ENCODE assay signal across 16 cellular contexts in the genomic region with DNA sequence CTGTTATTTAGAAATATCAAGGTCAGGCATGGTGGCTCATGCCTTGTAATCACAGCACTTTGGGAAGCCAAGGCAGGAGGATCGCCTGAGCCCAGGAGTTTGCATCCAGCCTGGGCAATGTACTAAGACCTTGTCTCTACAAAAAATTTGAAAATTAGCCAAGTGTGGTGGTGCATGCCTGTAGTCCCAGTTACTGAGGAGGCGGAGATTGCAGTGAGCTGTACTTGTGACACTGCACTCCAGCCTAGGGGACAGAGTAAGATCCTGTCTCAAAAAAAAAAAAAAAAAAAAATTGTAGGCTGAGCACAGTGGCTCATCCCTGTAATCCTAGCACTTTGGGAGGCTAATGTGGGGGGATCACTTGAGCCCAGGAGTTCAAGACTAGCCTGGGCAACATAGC.
"Had no signal": no experiment of that assay in that cellular context is flagged by ENCODE, and none has a peak within 500 bp of the region (broad histone marks: within the 10 kb centered on the region; RNA-seq: fewer than 3 reads in every experiment).

No MANE protein-coding gene starts in this region.

- H3K9me3 ChIP-seq: adrenal gland, gastrocnemius medialis, right atrium auricular region, SK-N-SH had no signal

- H3K4me1 ChIP-seq: adrenal gland, gastrocnemius medialis, right atrium auricular region had no signal

- H3K27ac ChIP-seq: adrenal gland, coronary artery, epithelial cell of prostate, gastrocnemius medialis, right atrium auricular region had no signal

- H3K36me3 ChIP-seq: adrenal gland, gastrocnemius medialis, right atrium auricular region had no signal

- H3K4me3 ChIP-seq: adrenal gland, coronary artery, gastrocnemius medialis, right atrium auricular region had no signal

- ATAC-seq: gastrocnemius medialis had no signal

- DNase-seq: activated CD4-positive, alpha-beta T cell treated with anti-CD3 and anti-CD28 coated beads, Interleukin-2, amount 50 U/mL, for 1 hour; activated CD4-positive, CD25-positive, alpha-beta regulatory T cell; activated naive CD4-positive, alpha-beta T cell; activated T-cell treated with anti-CD3 and anti-CD28 coated beads, Interleukin-2, amount 50 U/mL, for 48 hours; adrenal gland; caudate nucleus; effector memory CD4-positive, alpha-beta T cell; gastrocnemius medialis; kidney; SK-N-SH; small intestine; stimulated activated naive CD4-positive, alpha-beta T cell; trophoblast cell had no signal

- H3K27me3 ChIP-seq: adrenal gland, gastrocnemius medialis, right atrium auricular region had no signal
